7 cellular contexts compared by ENCODE assay signal in the genomic region with DNA sequence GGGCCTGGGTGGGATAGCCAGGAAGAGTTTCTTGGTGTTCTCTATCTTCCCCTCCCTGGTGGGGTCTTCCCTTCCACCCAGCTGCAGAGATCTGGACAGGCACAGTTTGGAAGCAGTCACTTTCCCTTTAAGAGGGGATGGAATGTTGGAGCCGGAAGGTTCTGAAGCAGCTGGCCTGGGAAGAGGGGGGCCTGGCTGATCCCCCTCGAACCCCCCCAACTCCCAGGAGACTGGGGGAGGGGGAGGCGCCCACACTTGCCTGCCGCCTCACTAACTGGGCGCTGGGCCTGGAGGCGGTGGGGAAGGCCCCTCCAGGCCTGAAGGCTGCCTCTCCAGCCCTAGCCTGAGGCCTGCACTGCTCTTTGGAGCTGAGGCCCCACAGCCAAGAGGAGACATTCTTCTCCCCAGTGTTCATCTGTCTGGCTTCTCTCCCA.
A peak's percentile ranks its signal among the peaks of the same experiment; 100 is the strongest.
DNase-seq lines count a peak whose midpoint lies in the region; ATAC-seq and TF ChIP-seq lines count a peak whose summit lies in the region.

No MANE protein-coding gene starts in this region.

- H3K4me1 ChIP-seq in iPS-20b (ENCODE audit: insufficient read depth, low read length): 0 out of 2 replicates have a peak, but pooled peaks cover 2% of the 10 kb centered on the region

- ATAC-seq in HG02610 (IDR thresholded peaks at IDR 0.05; ENCODE audit: unreplicated experiment) (no peak), GM19452 (IDR thresholded peaks at IDR 0.05; ENCODE audit: unreplicated experiment) (no peak)

- H3K9me3 ChIP-seq in iPS-20b (ENCODE audit: insufficient read depth, low read depth, low read length): no peaks in the 10 kb centered on the region

- no peak for TF ChIP-seq CTCF in brain microvascular endothelial cell (IDR thresholded peaks at IDR 0.05; ENCODE audit: low read depth, low read length, missing control alignments)

- H3K4me3 ChIP-seq in brain microvascular endothelial cell (ENCODE audit: low read depth, low read length) (peak overlapping the region; percentile 91), iPS-20b (ENCODE audit: low read length) (peak overlapping the region; percentile 98), skeletal muscle cell (ENCODE audit: low read depth, low read length) (peak overlapping the region; percentile 98)

- DNase-seq in GM03348 (ENCODE audit: low spot score) (peak; percentile 84), NCI-H1092 treated with DMSO at 0.1 percent for 48 hours (lab: John Stamatoyannopoulos, UW) (peak; percentile 18), brain microvascular endothelial cell (peak; percentile 32), skeletal muscle cell (ENCODE audit: low read depth) (peak; percentile 36)

- in situ Hi-C loops in brain microvascular endothelial cell (cut with HindIII; ENCODE audit: low pct_ligation_motif_present, low sequenced_read_pairs): no loop called here

- H3K27ac ChIP-seq in brain microvascular endothelial cell (peak overlapping the region; percentile 35), iPS-20b (ENCODE audit: low read length) (no peak overlapping the region)

- peak overlapping the region; percentile 95; the same call in 1 of the 2 replicates for H3K9ac ChIP-seq in iPS-20b (ENCODE audit: low read depth, low read length)

- H3K27me3 ChIP-seq in brain microvascular endothelial cell (replicated peaks) (no peaks in the 10 kb centered on the region), iPS-20b (ENCODE audit: insufficient read depth, low read length) (no peaks in the 10 kb centered on the region)

- H3K36me3 ChIP-seq in brain microvascular endothelial cell (replicated peaks): no peaks in the 10 kb centered on the region
- no peaks in the 10 kb centered on the region; the same call in 1 of the 2 replicates for H3K36me3 ChIP-seq in iPS-20b (ENCODE audit: insufficient read depth, low read depth, low read length)

Comparison
In these comparisons a context has a peak if more than half of its experiments do, and no peak if none do; other contexts are left out.
1. DNase-seq: peak in every context shown above with its lines; median percentile 84 in GM03348; 36 in skeletal muscle cell; 32 in brain microvascular endothelial cell; 18 in NCI-H1092 treated with DMSO at 0.1 percent for 48 hours.